25 cellular contexts compared by ENCODE assay signal in genomic region chr16:64426131-64426666, GRCh38.
"Had no signal": no experiment of that assay in that cellular context is flagged by ENCODE, and none has a peak within 500 bp of the region (broad histone marks: within the 10 kb centered on the region; RNA-seq: fewer than 3 reads in every experiment).

No MANE protein-coding gene starts in this region.

- FAIRE-seq: small intestine, urothelium cell line had no signal

- H2AFZ ChIP-seq: neural progenitor cell, parathyroid adenoma had no signal

- DNase-seq: occipital lobe; ovary; posterior cingulate gyrus; psoas muscle; right cardiac atrium; right lobe of liver; sigmoid colon; small intestine; stimulated activated CD4-positive, alpha-beta T cell treated with anti-CD3 and anti-CD28 coated beads, Interleukin-15, amount 100 ng/mL, for 24 hours; stimulated activated CD4-positive, alpha-beta T cell treated with anti-CD3 and anti-CD28 coated beads, Interleukin-2, amount 100 ng/mL, for 24 hours; stimulated activated CD4-positive, alpha-beta T cell treated with anti-CD3 and anti-CD28 coated beads, Interleukin-2, amount 100 ng/mL, for 48 hours; stimulated activated CD4-positive, alpha-beta T cell treated with anti-CD3 and anti-CD28 coated beads, Interleukin-4, amount 100 ng/mL, for 24 hours; stimulated activated naive B cell treated with anti-CD40 and anti-IgM and Interleukin-4, amounts not matched to agents 10 μg/mL and 1 μg/mL and 100 μg/mL, for 72 hours; stimulated activated naive CD4-positive, alpha-beta T cell treated with Interleukin-2 at 50 U/mL for 16 hours; stomach; thyroid gland; trophoblast cell; upper lobe of left lung had no signal

- ATAC-seq: psoas muscle; right cardiac atrium; right lobe of liver; stimulated activated effector memory CD8-positive, alpha-beta T cell treated with anti-CD3 and anti-CD28 coated beads, Interleukin-12 subunit alpha, Interleukin-12 subunit beta, amount 100 ng/mL, for 72 hours; stimulated activated naive B cell treated with anti-CD40 and anti-IgM and Interleukin-4, amounts not matched to agents 10 μg/mL and 1 μg/mL and 100 μg/mL, for 72 hours had no signal

- H3K4me1 ChIP-seq: neural progenitor cell, parathyroid adenoma, psoas muscle, right lobe of liver, sigmoid colon, stomach, thyroid gland, tibial nerve, upper lobe of left lung, vagina had no signal

- H3K27ac ChIP-seq: neural progenitor cell, ovary, parathyroid adenoma, psoas muscle, right lobe of liver, sigmoid colon, stomach, thoracic aorta, thyroid gland, tibial nerve, upper lobe of left lung, vagina had no signal

- H3K9me3 ChIP-seq: ovary, psoas muscle, right lobe of liver, sigmoid colon, stomach, thoracic aorta, thyroid gland, tibial nerve, upper lobe of left lung, vagina had no signal

- H3K4me3 ChIP-seq: neural progenitor cell, ovary, psoas muscle, right lobe of liver, sigmoid colon, stomach, thoracic aorta, thyroid gland, tibial nerve, upper lobe of left lung, vagina had no signal

- H3K27me3 ChIP-seq: neural progenitor cell, ovary, right lobe of liver, sigmoid colon, stomach, thyroid gland, tibial nerve, upper lobe of left lung, vagina had no signal

- H3K79me2 ChIP-seq: parathyroid adenoma had no signal

- H3K4me2 ChIP-seq: neural progenitor cell had no signal

- H3K36me3 ChIP-seq: neural progenitor cell, ovary, right lobe of liver, sigmoid colon, stomach, thoracic aorta, thyroid gland, tibial nerve, upper lobe of left lung, vagina had no signal

- H3K9ac ChIP-seq: neural progenitor cell, parathyroid adenoma had no signal
